8 cellular contexts compared by ENCODE assay signal in the genomic region with DNA sequence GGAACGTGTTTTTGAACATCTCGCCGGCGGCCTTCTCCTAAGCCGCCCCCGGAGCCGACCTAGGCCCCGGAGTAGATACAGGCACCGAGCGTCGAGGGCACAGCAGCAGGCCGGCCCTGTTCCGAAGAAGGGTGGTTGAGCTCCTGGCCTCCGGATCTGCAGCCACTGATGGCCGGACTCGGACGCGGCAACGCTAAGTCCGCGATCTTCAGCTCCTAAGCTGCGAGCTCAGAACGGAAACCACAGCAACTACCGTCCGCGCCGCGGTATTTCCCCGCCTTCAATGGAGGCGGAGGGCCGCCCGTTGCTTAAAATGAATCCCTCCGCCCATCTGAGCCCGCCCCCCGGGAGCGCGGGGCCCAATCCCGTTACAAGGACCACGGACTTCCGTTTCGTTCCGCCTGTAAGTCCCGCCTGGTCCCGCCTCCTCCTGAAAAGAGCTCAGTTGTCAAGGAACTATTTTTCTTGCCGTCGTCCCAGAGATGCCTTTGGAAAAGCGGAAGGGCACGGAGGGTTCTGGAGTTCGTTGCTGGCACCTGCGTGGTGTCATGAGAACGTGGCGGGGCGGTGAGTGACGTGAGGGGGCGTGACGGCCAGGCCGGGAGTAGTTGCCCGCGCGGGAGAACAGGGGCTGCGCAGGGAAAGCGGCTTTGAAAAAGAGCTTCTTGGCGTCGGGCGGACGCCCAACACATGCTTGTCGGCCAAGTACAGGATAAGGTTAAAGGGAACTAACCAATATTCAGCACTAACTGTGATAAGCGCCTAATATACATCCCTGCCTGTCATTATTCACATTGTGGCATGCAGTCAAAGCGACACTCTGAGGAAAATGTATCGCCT. TPM values are rescaled to one million over a fixed set of nuclear protein-coding genes. Genes with fewer than 3 reads are reported as not detected.
DNase-seq lines count a peak whose midpoint lies in the region; TF ChIP-seq lines count a peak whose summit lies in the region.

A gene (minus strand): TSS at position 285 of the 840 bp plus-strand sequence. CDS start 266 bp downstream, at position 19.

- peaks cover 47% of the 10 kb centered on the region for H3K79me2 ChIP-seq in MM.1S (ENCODE audit: low read length)

- H3K4me1 ChIP-seq in ES-I3 (ENCODE audit: insufficient read depth, low read length) (peaks cover 4% of the 10 kb centered on the region), HAP-1 (peaks cover 25% of the 10 kb centered on the region), MM.1S (ENCODE audit: low read length) (peaks cover 19% of the 10 kb centered on the region; the same call in 1 of the 2 replicates)

- no peaks in the 10 kb centered on the region for H3K27me3 Mint-ChIP-seq in nephron (ENCODE audit: low read depth)
- no peaks in the 10 kb centered on the region for H3K27me3 Mint-ChIP-seq in stimulated activated naive CD8-positive, alpha-beta T cell treated with anti-CD3 and anti-CD28 coated beads, Interleukin-15, Interleukin-2, amounts not matched to agents 100 ng/mL and 50 ng/mL, for 24 hours

- no peaks in the 10 kb centered on the region for H3K9me3 ChIP-seq in ES-I3 (ENCODE audit: control insufficient read depth, insufficient read depth, low read length)
- H3K9me3 ChIP-seq in HAP-1 = peaks cover 3% of the 10 kb centered on the region; the same call in 1 of the 2 replicates
- no peaks in the 10 kb centered on the region for H3K9me3 ChIP-seq in MM.1S (replicated peaks; ENCODE audit: insufficient read depth, low read length)

- TF ChIP-seq CTCF in MM.1S (IDR thresholded peaks at IDR 0.05; ENCODE audit: low read length) (no peak), fibroblast of the aortic adventitia (IDR thresholded peaks at IDR 0.05; ENCODE audit: insufficient read depth, low read length) (no peak), nephron (IDR thresholded peaks at IDR 0.05; ENCODE audit: unreplicated experiment in 3 of 3) (no peak)

- peaks cover 34% of the 10 kb centered on the region for H3K4me1 Mint-ChIP-seq in nephron
- peaks cover 42% of the 10 kb centered on the region for H3K4me1 Mint-ChIP-seq in stimulated activated naive CD8-positive, alpha-beta T cell treated with anti-CD3 and anti-CD28 coated beads, Interleukin-15, Interleukin-2, amounts not matched to agents 100 ng/mL and 50 ng/mL, for 24 hours (ENCODE audit: low read depth)

- H3K27ac Mint-ChIP-seq in nephron = peak within 1 kb of the TSS; percentile 68 to 82 (median 80)
- peak within 1 kb of the TSS; percentile 89 for H3K27ac Mint-ChIP-seq in stimulated activated naive CD8-positive, alpha-beta T cell treated with anti-CD3 and anti-CD28 coated beads, Interleukin-15, Interleukin-2, amounts not matched to agents 100 ng/mL and 50 ng/mL, for 24 hours

- H3K4me2 ChIP-seq in MM.1S (ENCODE audit: low read depth, low read length) = peak within 1 kb of the TSS; percentile 89

- no peaks in the 10 kb centered on the region for H3K9me2 ChIP-seq in MM.1S (replicated peaks; ENCODE audit: insufficient read depth, low read length)

- H3K36me3 ChIP-seq in ES-I3 (ENCODE audit: insufficient read depth, low read length) (no peaks in the 10 kb centered on the region), HAP-1 (replicated peaks) (no peaks in the 10 kb centered on the region), MM.1S (replicated peaks; ENCODE audit: insufficient read depth, low read length) (no peaks in the 10 kb centered on the region)

- H3K27me3 ChIP-seq in HAP-1 (ENCODE audit: low read depth) = no peaks in the 10 kb centered on the region
- no peaks in the 10 kb centered on the region for H3K27me3 ChIP-seq in MM.1S (replicated peaks; ENCODE audit: insufficient read depth, low read length)

- H3K9ac ChIP-seq in ES-I3 (ENCODE audit: low read depth, low read length) (peak within 1 kb of the TSS; percentile 82), MM.1S (ENCODE audit: low read length) (peak within 1 kb of the TSS; percentile 94)

- DNase-seq in HAP-1 (ENCODE audit: low spot score in 2 of 2) = peak; percentile 98 to 100
- peak; percentile 100 for DNase-seq in MM.1S
- DNase-seq in SIG-M5 (lab: John Stamatoyannopoulos, UW) = peak; percentile 98
- peak; percentile 81 for DNase-seq in activated gamma-delta T cell (lab: John Stamatoyannopoulos, UW)
- peak; percentile 100 for DNase-seq in fibroblast of the aortic adventitia (ENCODE audit: low read depth)

- peaks cover 18% of the 10 kb centered on the region for H3F3A ChIP-seq in MM.1S (ENCODE audit: insufficient read depth, low read length)

- peaks cover 5% of the 10 kb centered on the region for H3K9me3 Mint-ChIP-seq in nephron
- no peaks in the 10 kb centered on the region for H3K9me3 Mint-ChIP-seq in stimulated activated naive CD8-positive, alpha-beta T cell treated with anti-CD3 and anti-CD28 coated beads, Interleukin-15, Interleukin-2, amounts not matched to agents 100 ng/mL and 50 ng/mL, for 24 hours

- H3K36me3 Mint-ChIP-seq in nephron (ENCODE audit: low read depth) = peaks cover 4% of the 10 kb centered on the region
- peaks cover 6% of the 10 kb centered on the region for H3K36me3 Mint-ChIP-seq in stimulated activated naive CD8-positive, alpha-beta T cell treated with anti-CD3 and anti-CD28 coated beads, Interleukin-15, Interleukin-2, amounts not matched to agents 100 ng/mL and 50 ng/mL, for 24 hours (ENCODE audit: low read depth)

- H3K4me3 Mint-ChIP-seq in nephron = peak within 1 kb of the TSS; percentile 80 to 86 (median 82)
- H3K4me3 Mint-ChIP-seq in stimulated activated naive CD8-positive, alpha-beta T cell treated with anti-CD3 and anti-CD28 coated beads, Interleukin-15, Interleukin-2, amounts not matched to agents 100 ng/mL and 50 ng/mL, for 24 hours = peak within 1 kb of the TSS; percentile 89

- in situ Hi-C loops in HAP-1 (cut with MboI; ENCODE audit: low sequenced_read_pairs) = loop anchor here (10.0 kb wide), 1 partner anchor 105 kb away; a partner anchor contains a TSS

- peak within 1 kb of the TSS; percentile 84 for H3K4me3 ChIP-seq in HAP-1
- H3K4me3 ChIP-seq in MM.1S (ENCODE audit: low read length) = peak within 1 kb of the TSS; percentile 96
- H3K4me3 ChIP-seq in fibroblast of the aortic adventitia (ENCODE audit: low read depth, low read length) = peak within 1 kb of the TSS; percentile 95

- H2AFZ ChIP-seq in MM.1S (ENCODE audit: low read length) = peak within 1 kb of the TSS; percentile 96

- peak within 1 kb of the TSS; percentile 94 for H3K27ac ChIP-seq in MM.1S (ENCODE audit: low read length)

- H4K20me1 ChIP-seq in MM.1S (ENCODE audit: insufficient read depth, low read length) = peaks cover 8% of the 10 kb centered on the region; the same call in 1 of the 2 replicates

RNA-seq across cellular contexts. Expression of the gene that starts here (rescaled TPM):
- 13.4 and 35.7 TPM in 2 replicates for total RNA-seq in fibroblast of the aortic adventitia (ENCODE audit: low replicate concordance)

Comparison
In these comparisons a context has a peak if more than half of its experiments do, and no peak if none do; other contexts are left out.
1. Peak in every context shown above with its lines: DNase-seq, H3K4me3 ChIP-seq and H3K27ac ChIP-seq.